In the genomic region with DNA sequence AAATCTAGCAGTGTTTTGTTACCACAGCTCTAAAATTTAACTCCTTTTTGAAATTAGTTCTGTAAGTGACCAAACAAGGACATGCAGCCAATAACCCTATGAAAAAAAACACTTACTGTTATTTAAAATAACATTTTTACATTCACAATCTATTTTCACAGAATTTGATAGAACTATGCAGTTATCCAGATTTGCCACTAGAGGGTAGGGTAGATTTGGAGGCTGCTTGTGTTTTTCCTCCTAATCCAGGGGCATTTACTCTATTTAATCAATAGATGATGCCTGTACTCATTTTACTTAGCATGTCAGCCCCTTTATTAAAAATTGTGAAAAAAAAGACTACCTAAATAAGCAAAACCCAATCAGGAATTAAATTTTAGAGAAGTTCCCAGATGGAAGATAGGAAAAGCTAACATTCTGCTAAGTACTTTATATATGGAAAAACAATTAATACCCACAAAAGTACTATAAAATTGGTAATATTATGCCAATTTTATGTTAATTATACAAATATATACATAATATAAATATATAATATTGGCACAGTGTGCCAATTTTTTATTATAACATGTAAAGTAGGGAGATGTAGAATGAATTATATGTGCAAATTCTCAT, we compare ENCODE assay signal across 8 cellular contexts. TPM values are rescaled to one million over a fixed set of nuclear protein-coding genes. Genes with fewer than 3 reads are reported as not detected.
DNase-seq lines count a peak whose midpoint lies in the region; ATAC-seq, FAIRE-seq and TF ChIP-seq lines count a peak whose summit lies in the region.

No MANE protein-coding gene starts in this region.

- H3K36me3 ChIP-seq in Loucy (ENCODE audit: insufficient read depth, low read length) (no peaks in the 10 kb centered on the region), adrenal gland (replicated peaks in 1 of 2) (no peaks in the 10 kb centered on the region)

- no peaks in the 10 kb centered on the region for H3K9me3 Mint-ChIP-seq in stimulated activated memory B cell treated with anti-CD40 and anti-IgM and Interleukin-4, amounts not matched to agents 10 μg/mL and 1 μg/mL and 100 μg/mL, for 72 hours

- TF ChIP-seq POLR2A in adrenal gland (IDR thresholded peaks at IDR 0.05), result no peak

- no peak overlapping the region for H3K9ac ChIP-seq in Loucy (ENCODE audit: low read depth, low read length, poor library complexity, severe bottlenecking)

- H3K27ac Mint-ChIP-seq in stimulated activated memory B cell treated with anti-CD40 and anti-IgM and Interleukin-4, amounts not matched to agents 10 μg/mL and 1 μg/mL and 100 μg/mL, for 72 hours, result no peak overlapping the region

- TF ChIP-seq CTCF in Loucy (conservative IDR thresholded peaks at IDR 0.05; ENCODE audit: low read length) (peak; percentile 91), adrenal gland (IDR thresholded peaks at IDR 0.05) (peak; percentile 57 to 78 (median 68))

- H2AFZ ChIP-seq in Loucy (ENCODE audit: low read length), result no peak overlapping the region

- H3K4me3 Mint-ChIP-seq in stimulated activated memory B cell treated with anti-CD40 and anti-IgM and Interleukin-4, amounts not matched to agents 10 μg/mL and 1 μg/mL and 100 μg/mL, for 72 hours, result no peak overlapping the region

- H3K9me3 ChIP-seq in Loucy (ENCODE audit: insufficient read depth, low read depth, low read length) (no peaks in the 10 kb centered on the region), adrenal gland (replicated peaks in 1 of 3) (no peaks in the 10 kb centered on the region)

- no peaks in the 10 kb centered on the region for H3K79me2 ChIP-seq in Loucy (ENCODE audit: insufficient read depth, low read length)

- peaks cover 20% of the 10 kb centered on the region for H3K27me3 Mint-ChIP-seq in stimulated activated memory B cell treated with anti-CD40 and anti-IgM and Interleukin-4, amounts not matched to agents 10 μg/mL and 1 μg/mL and 100 μg/mL, for 72 hours

- H4K20me1 ChIP-seq in Loucy (ENCODE audit: insufficient read depth, low read length, poor library complexity, severe bottlenecking), result no peaks in the 10 kb centered on the region

- ATAC-seq in HG03442 (IDR thresholded peaks at IDR 0.05; ENCODE audit: unreplicated experiment), result no peak
- no peak for ATAC-seq in stimulated activated memory B cell treated with anti-CD40 and anti-IgM and Interleukin-4, amounts not matched to agents 10 μg/mL and 1 μg/mL and 100 μg/mL, for 72 hours
- no peak for ATAC-seq in HG03354 (IDR thresholded peaks at IDR 0.05; ENCODE audit: poor library complexity, severe bottlenecking, unreplicated experiment)

- H3K4me3 ChIP-seq in Loucy (ENCODE audit: low read length, poor library complexity, severe bottlenecking) (no peak overlapping the region), adrenal gland (no peak overlapping the region)

- H3K4me1 ChIP-seq in Loucy (ENCODE audit: insufficient read depth, low read length, poor library complexity, severe bottlenecking), result no peaks in the 10 kb centered on the region
- no peaks in the 10 kb centered on the region for H3K4me1 ChIP-seq in adrenal gland (replicated peaks in 1 of 2)

- H3K4me2 ChIP-seq in Loucy (ENCODE audit: low read depth, low read length, poor library complexity, severe bottlenecking), result no peak overlapping the region

- H3K9me2 ChIP-seq in Loucy (replicated peaks; ENCODE audit: low read depth, low read length), result no peaks in the 10 kb centered on the region

- H3K27ac ChIP-seq in adrenal gland, result no peak overlapping the region

- peak; percentile 96 for FAIRE-seq in islet of Langerhans (lab: Jason Lieb, UNC)

- H3K4me1 Mint-ChIP-seq in stimulated activated memory B cell treated with anti-CD40 and anti-IgM and Interleukin-4, amounts not matched to agents 10 μg/mL and 1 μg/mL and 100 μg/mL, for 72 hours, result no peaks in the 10 kb centered on the region

- intact Hi-C loops in adrenal gland (cut with DNase I), result loop anchor here (5.0 to 10.0 kb wide), 2 partner anchors 119 to 127 kb away; no protein-coding TSS in a partner anchor

- H3F3A ChIP-seq in Loucy (ENCODE audit: low read depth), result no peaks in the 10 kb centered on the region; the same call in 1 of the 2 replicates

- H3K36me3 Mint-ChIP-seq in stimulated activated memory B cell treated with anti-CD40 and anti-IgM and Interleukin-4, amounts not matched to agents 10 μg/mL and 1 μg/mL and 100 μg/mL, for 72 hours, result no peaks in the 10 kb centered on the region

- no peaks in the 10 kb centered on the region for H3K27me3 ChIP-seq in Loucy (ENCODE audit: insufficient read depth, low read length, poor library complexity, severe bottlenecking)
- H3K27me3 ChIP-seq in adrenal gland, result no peaks in the 10 kb centered on the region

- peak; percentile 61 for DNase-seq in DMS53 treated with DMSO at 0.1 percent for 48 hours (lab: John Stamatoyannopoulos, UW; ENCODE audit: unreplicated experiment)
- DNase-seq in adrenal gland, result no peak
- DNase-seq in NCI-H2107 (lab: John Stamatoyannopoulos, UW), result no peak

RNA-seq across cellular contexts. Expression of gene LIPK, which starts 18.1 kb away (rescaled TPM):
- total RNA-seq in adrenal gland, result not detected
- polyA plus RNA-seq in adrenal gland, result not detected

RNA-seq across cellular contexts. Expression of gene LIPF, which starts 23.7 kb away (rescaled TPM):
- total RNA-seq in adrenal gland, result 1 to 10 TPM in 1 of 8 donors, not detected in 7; 1.1 TPM
- polyA plus RNA-seq in adrenal gland, result 1 to 10 TPM in 2 of 3 donors, not detected in 1; 1.0 to 1.5 TPM
